Comparison of ENCODE assay signal across 12 cellular contexts in the genomic region with DNA sequence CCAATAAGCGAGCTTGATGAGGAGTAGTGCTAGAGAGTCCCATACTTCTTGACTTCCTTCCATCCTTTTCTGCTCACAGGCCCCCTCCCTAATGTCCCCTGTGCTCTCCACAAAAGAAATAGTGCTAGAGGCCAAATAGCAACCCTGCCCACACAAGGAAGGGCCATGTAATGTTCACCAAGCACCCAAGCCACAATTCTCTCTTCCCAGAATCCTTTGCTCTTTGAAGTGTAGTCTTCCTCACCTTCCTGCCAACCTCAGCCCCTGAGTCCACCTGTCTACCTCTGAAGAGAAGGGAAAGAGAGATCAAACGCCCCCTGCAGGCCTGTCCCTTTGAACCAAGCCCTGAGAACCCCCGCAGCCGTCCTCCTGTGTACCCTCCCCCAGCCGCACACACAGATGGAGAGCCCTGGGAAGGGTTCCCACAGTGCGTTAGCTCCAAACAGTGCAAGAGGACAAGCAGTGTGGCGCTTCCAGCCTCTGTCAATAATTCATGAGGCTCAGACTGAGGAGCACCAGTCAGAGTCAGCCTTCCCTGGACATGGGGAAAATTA. TPM values are rescaled to one million over a fixed set of nuclear protein-coding genes. Genes with fewer than 3 reads are reported as not detected.
A peak's percentile ranks its signal among the peaks of the same experiment; 100 is the strongest.
DNase-seq lines count a peak whose midpoint lies in the region; ATAC-seq, FAIRE-seq and TF ChIP-seq lines count a peak whose summit lies in the region.
"Had no signal": no experiment of that assay in that cellular context is flagged by ENCODE, and none has a peak within 500 bp of the region (broad histone marks: within the 10 kb centered on the region; RNA-seq: fewer than 3 reads in every experiment).

No MANE protein-coding gene starts in this region.

- no peak overlapping the region for H2AFZ ChIP-seq in astrocyte (ENCODE audit: low read depth, low read length)
- H2AFZ ChIP-seq in PC-3 (ENCODE audit: low read length) = no peak overlapping the region

- peaks cover 3 to 15% (median 13%) of the 10 kb centered on the region in 3 donors for H3K36me3 Mint-ChIP-seq in CD8-positive, alpha-beta memory T cell
- H3K36me3 Mint-ChIP-seq in astrocyte (ENCODE audit: low read depth, unreplicated experiment) = peaks cover 8% of the 10 kb centered on the region
- peaks cover 14% of the 10 kb centered on the region for H3K36me3 Mint-ChIP-seq in activated naive CD8-positive, alpha-beta T cell treated with anti-CD3 and anti-CD28 coated beads for 36 hours

- H3K27ac Mint-ChIP-seq in CD8-positive, alpha-beta memory T cell = peak overlapping the region in 5 of 8 donors; percentile 52 to 81 (median 70)
- peak overlapping the region; percentile 47 for H3K27ac Mint-ChIP-seq in astrocyte (ENCODE audit: unreplicated experiment)
- H3K27ac Mint-ChIP-seq in activated naive CD8-positive, alpha-beta T cell treated with anti-CD3 and anti-CD28 coated beads for 36 hours = no peak overlapping the region

- H3K4me2 ChIP-seq in astrocyte (ENCODE audit: low read length) (no peak overlapping the region), PC-3 (ENCODE audit: low read length) (no peak overlapping the region)

- in situ Hi-C loops in G401 (cut with HindIII; ENCODE audit: low sequenced_read_pairs) = no loop called here

- H3K4me1 Mint-ChIP-seq in CD8-positive, alpha-beta memory T cell = peaks cover 15 to 48% (median 43%) of the 10 kb centered on the region in 3 donors
- peaks cover 2% of the 10 kb centered on the region for H3K4me1 Mint-ChIP-seq in astrocyte (ENCODE audit: low read depth, unreplicated experiment)
- peaks cover 23% of the 10 kb centered on the region for H3K4me1 Mint-ChIP-seq in activated naive CD8-positive, alpha-beta T cell treated with anti-CD3 and anti-CD28 coated beads for 36 hours

- no peak overlapping the region for H3K4me3 ChIP-seq in AG09309 (ENCODE audit: control insufficient read depth, low read depth, low read length)
- no peak overlapping the region for H3K4me3 ChIP-seq in CD8-positive, alpha-beta memory T cell (ENCODE audit: low read length)
- H3K4me3 ChIP-seq in astrocyte (ENCODE audit: insufficient read depth, low read depth, low read length) = no peak overlapping the region
- H3K4me3 ChIP-seq in right lobe of liver = peak overlapping the region in 2 of 3 donors; percentile 85 to 99
- H3K4me3 ChIP-seq in PC-3 (ENCODE audit: low read length) = no peak overlapping the region
- H3K4me3 ChIP-seq in spleen = no peak overlapping the region
- H3K4me3 ChIP-seq: left lung had no signal

- peak overlapping the region in 5 of 7 donors; percentile 5 to 78 (median 29) for H3K4me3 Mint-ChIP-seq in CD8-positive, alpha-beta memory T cell
- H3K4me3 Mint-ChIP-seq in astrocyte (ENCODE audit: unreplicated experiment) = no peak overlapping the region
- H3K4me3 Mint-ChIP-seq in activated naive CD8-positive, alpha-beta T cell treated with anti-CD3 and anti-CD28 coated beads for 36 hours = no peak overlapping the region

- no peaks in the 10 kb centered on the region for H3K36me3 ChIP-seq in CD8-positive, alpha-beta memory T cell (ENCODE audit: insufficient read depth, low read length)
- no peaks in the 10 kb centered on the region for H3K36me3 ChIP-seq in astrocyte (ENCODE audit: insufficient read depth, low read length)
- peaks cover 0 to 10% (median 2%) of the 10 kb centered on the region in 4 donors for H3K36me3 ChIP-seq in right lobe of liver
- H3K36me3 ChIP-seq in PC-3 (ENCODE audit: low read depth, low read length) = no peaks in the 10 kb centered on the region
- peaks cover 0 to 13% (median 4%) of the 10 kb centered on the region in 6 donors for H3K36me3 ChIP-seq in spleen

- no peak for TF ChIP-seq POLR2A in right lobe of liver (IDR thresholded peaks at IDR 0.05)
- no peak for TF ChIP-seq POLR2A in spleen (IDR thresholded peaks at IDR 0.05)

- BruUV-seq in PC-3 (replicated peaks; lab: Mats Ljungman, UMichigan) = no TSS peak

- CTCF ChIA-PET in CD8-positive, alpha-beta memory T cell (lab: Charles Lee) = interaction anchor here (1.1 kb wide), 1 partner anchor 320 kb away, joined by 4 read pairs; no protein-coding TSS in a partner anchor
- CTCF ChIA-PET in PC-3 (lab: Charles Lee) = no interaction called here

- H3K27me3 Mint-ChIP-seq in CD8-positive, alpha-beta memory T cell = no peaks in the 10 kb centered on the region
- H3K27me3 Mint-ChIP-seq in astrocyte (ENCODE audit: low read depth, unreplicated experiment) = no peaks in the 10 kb centered on the region
- no peaks in the 10 kb centered on the region for H3K27me3 Mint-ChIP-seq in activated naive CD8-positive, alpha-beta T cell treated with anti-CD3 and anti-CD28 coated beads for 36 hours

- TF ChIP-seq CTCF in AG09309 (IDR thresholded peaks at IDR 0.05; ENCODE audit: control insufficient read depth, insufficient read depth, low read depth, low read length, missing control alignments) = peak; percentile 6
- TF ChIP-seq CTCF in astrocyte (IDR thresholded peaks at IDR 0.05; ENCODE audit: insufficient read depth, low read depth, low read length) = no peak
- peak in 1 of 4 donors; percentile 28 for TF ChIP-seq CTCF in right lobe of liver (IDR thresholded peaks at IDR 0.05)
- TF ChIP-seq CTCF in PC-3 (conservative IDR thresholded peaks at IDR 0.05; ENCODE audit: low read depth, low read length) = no peak
- TF ChIP-seq CTCF in spleen (IDR thresholded peaks at IDR 0.05 in 8 of 11, conservative IDR thresholded peaks at IDR 0.05 in 3 of 11) = no peak

- no peak for DNase-seq in AG09309 (ENCODE audit: low read depth)
- DNase-seq in CD8-positive, alpha-beta memory T cell = no peak
- DNase-seq in astrocyte (ENCODE audit: low read depth) = no peak
- peak; percentile 40 to 88 (median 79) for DNase-seq in right lobe of liver
- no peak for DNase-seq in PC-3
- no peak for DNase-seq in activated naive CD8-positive, alpha-beta T cell treated with anti-CD3 and anti-CD28 coated beads for 36 hours
- no peak for DNase-seq in spleen
- DNase-seq in G401 (ENCODE audit: low spot score) = no peak
- DNase-seq: central memory CD4-positive, alpha-beta T cell; left lung; NCI-H1048 had no signal

- H3K79me2 ChIP-seq in astrocyte (ENCODE audit: insufficient read depth, low read length) (peaks cover 6% of the 10 kb centered on the region), PC-3 (ENCODE audit: low read length) (0 out of 2 replicates have a peak, but pooled peaks cover 2% of the 10 kb centered on the region)

- H3K27ac ChIP-seq in CD8-positive, alpha-beta memory T cell (ENCODE audit: low read depth, low read length) = no peak overlapping the region
- H3K27ac ChIP-seq in astrocyte (ENCODE audit: low read depth, low read length) (no peak overlapping the region), right lobe of liver (peak overlapping the region in 2 of 3 donors; percentile 26 to 92), PC-3 (ENCODE audit: low read length) (no peak overlapping the region), spleen (no peak overlapping the region)
- H3K27ac ChIP-seq: HL-60, left lung had no signal

- H3K9me3 Mint-ChIP-seq in CD8-positive, alpha-beta memory T cell = peaks cover 0 to 6% (median 0%) of the 10 kb centered on the region in 5 donors
- H3K9me3 Mint-ChIP-seq in astrocyte (ENCODE audit: unreplicated experiment) = peaks cover 7% of the 10 kb centered on the region
- no peaks in the 10 kb centered on the region for H3K9me3 Mint-ChIP-seq in activated naive CD8-positive, alpha-beta T cell treated with anti-CD3 and anti-CD28 coated beads for 36 hours

- intact Hi-C loops in right lobe of liver (cut with DNase I) = no loop called here
- intact Hi-C loops in PC-3 (cut with micrococcal nuclease) = no loop called here
- intact Hi-C loops in spleen (cut with DNase I; ENCODE audit: low total_unique reads) = no loop called here

- no peaks in the 10 kb centered on the region for H4K20me1 ChIP-seq in astrocyte (ENCODE audit: insufficient read depth, low read length)
- no peaks in the 10 kb centered on the region for H4K20me1 ChIP-seq in PC-3 (ENCODE audit: low read length)

- 17% methylated on average over 6 of the region's 7 CpGs for WGBS in right lobe of liver (ENCODE audit: insufficient coverage, low coverage, low lambda C conversion rate, missing lambda C conversion rate)
- WGBS in spleen, 5 donors = 76 to 87% (median 79%) methylated on average over 7 of the region's 7 CpGs

- POLR2A ChIA-PET in CD8-positive, alpha-beta memory T cell (lab: Charles Lee) = no interaction called here
- POLR2A ChIA-PET in PC-3 (lab: Charles Lee; ENCODE audit: unreplicated experiment) = no interaction called here

- peaks cover 16% of the 10 kb centered on the region for H3K4me1 ChIP-seq in CD8-positive, alpha-beta memory T cell (ENCODE audit: insufficient read depth, low read length)
- H3K4me1 ChIP-seq in astrocyte (ENCODE audit: insufficient read depth, low read length) (peaks cover 3% of the 10 kb centered on the region), right lobe of liver (peaks cover 0 to 38% (median 10%) of the 10 kb centered on the region in 4 donors), PC-3 (ENCODE audit: insufficient read depth, low read length) (peaks cover 5% of the 10 kb centered on the region; the same call in 1 of the 2 replicates), spleen (peaks cover 7 to 37% (median 30%) of the 10 kb centered on the region in 6 donors)

- no peaks in the 10 kb centered on the region for H3K9me2 ChIP-seq in PC-3 (replicated peaks; ENCODE audit: low read length)

- ATAC-seq in right lobe of liver = peak; percentile 15 to 68 (median 61)
- no peak for ATAC-seq in PC-3
- ATAC-seq: left lung had no signal

- no peaks in the 10 kb centered on the region for H3F3A ChIP-seq in PC-3 (ENCODE audit: low read length, unreplicated experiment)

- H3K9ac ChIP-seq in astrocyte (ENCODE audit: low read length) (no peak overlapping the region), PC-3 (ENCODE audit: low read length) (no peak overlapping the region)

- H3K27me3 ChIP-seq in CD8-positive, alpha-beta memory T cell (ENCODE audit: insufficient read depth, low read length, poor library complexity, severe bottlenecking) = no peaks in the 10 kb centered on the region
- H3K27me3 ChIP-seq in astrocyte (ENCODE audit: insufficient read depth, low read length) = no peaks in the 10 kb centered on the region
- no peaks in the 10 kb centered on the region for H3K27me3 ChIP-seq in right lobe of liver
- H3K27me3 ChIP-seq in PC-3 (ENCODE audit: low read length) = no peaks in the 10 kb centered on the region
- H3K27me3 ChIP-seq in spleen (replicated peaks in 1 of 7) = no peaks in the 10 kb centered on the region
- H3K27me3 ChIP-seq: left lung had no signal

- no peaks in the 10 kb centered on the region for H3K9me3 ChIP-seq in CD8-positive, alpha-beta memory T cell (ENCODE audit: low read length)
- H3K9me3 ChIP-seq in astrocyte (ENCODE audit: insufficient read depth, low read depth, low read length) = no peaks in the 10 kb centered on the region
- no peaks in the 10 kb centered on the region for H3K9me3 ChIP-seq in right lobe of liver
- no peaks in the 10 kb centered on the region for H3K9me3 ChIP-seq in PC-3 (ENCODE audit: low read length)
- peaks cover 0 to 14% (median 0%) of the 10 kb centered on the region in 8 donors for H3K9me3 ChIP-seq in spleen

- no peak for FAIRE-seq in astrocyte (lab: Jason Lieb, UNC)

RNA-seq across cellular contexts. Expression of a gene that starts 1.9 kb away (rescaled TPM):
- total RNA-seq in CD8-positive, alpha-beta memory T cell = 10 to 100 TPM; 24.0 to 25.2 TPM
- polyA plus RNA-seq in CD8-positive, alpha-beta memory T cell = 42.0 TPM
- total RNA-seq in astrocyte (14.2 and 18.4 TPM in 2 replicates), right lobe of liver (10 to 100 TPM; 30.5 to 82.5 (median 45.1) TPM), PC-3 (2014; rRNA removed) (103 and 108 TPM in 2 replicates), spleen (10 to 100 TPM; 15.5 to 31.8 (median 23.2) TPM)
- total RNA-seq in activated naive CD8-positive, alpha-beta T cell treated with anti-CD3 and anti-CD28 coated beads for 36 hours = 10 to 100 TPM; 18.0 to 21.4 TPM
- polyA plus RNA-seq in spleen = 10 to 100 TPM; 31.6 to 59.9 (median 38.5) TPM
- 46.2 and 62.7 TPM in 2 replicates for total RNA-seq in G401 (2014; rRNA removed; shearing (Covaris generic))

RNA-seq across cellular contexts. Expression of a gene that starts 37.1 kb away (rescaled TPM):
- 10 to 100 TPM; 21.1 to 23.4 TPM for total RNA-seq in CD8-positive, alpha-beta memory T cell
- 18.4 TPM for polyA plus RNA-seq in CD8-positive, alpha-beta memory T cell
- 13.4 and 15.8 TPM in 2 replicates for total RNA-seq in astrocyte
- 10 to 100 TPM; 17.7 to 53.6 (median 32.3) TPM for total RNA-seq in right lobe of liver
- 16.5 and 26.7 TPM in 2 replicates for total RNA-seq in PC-3 (2014; rRNA removed)
- total RNA-seq in activated naive CD8-positive, alpha-beta T cell treated with anti-CD3 and anti-CD28 coated beads for 36 hours = 10 to 100 TPM; 18.1 to 20.8 TPM
- total RNA-seq in spleen = 10 to 100 TPM in 6 of 7 donors, 1 to 10 TPM in 1; 9.2 to 32.5 (median 19.9) TPM
- 10 to 100 TPM; 31.3 to 54.4 (median 42.7) TPM for polyA plus RNA-seq in spleen
- total RNA-seq in G401 (2014; rRNA removed; shearing (Covaris generic)) = 17.3 and 28.1 TPM in 2 replicates

Comparison
In these comparisons a context has a peak if more than half of its experiments do, and no peak if none do; other contexts are left out.
1. DNase-seq: peak in right lobe of liver (3 of 3); none in AG09309 (single experiment), CD8-positive, alpha-beta memory T cell (0 of 5), astrocyte (single experiment), PC-3 (single experiment), activated naive CD8-positive, alpha-beta T cell treated with anti-CD3 and anti-CD28 coated beads for 36 hours (single experiment), spleen (single experiment) and G401 (single experiment).
2. H3K4me3 ChIP-seq: peak in right lobe of liver (2 of 3); none in AG09309 (single experiment), CD8-positive, alpha-beta memory T cell (single experiment), astrocyte (single experiment), PC-3 (single experiment) and spleen (0 of 8).
3. H3K27ac ChIP-seq: peak in right lobe of liver (2 of 3); none in CD8-positive, alpha-beta memory T cell (single experiment), astrocyte (single experiment), PC-3 (single experiment) and spleen (0 of 8).
4. H3K4me3 Mint-ChIP-seq: peak in CD8-positive, alpha-beta memory T cell (5 of 7); none in astrocyte (single experiment) and activated naive CD8-positive, alpha-beta T cell treated with anti-CD3 and anti-CD28 coated beads for 36 hours (single experiment).